ENCODE assay signal across 15 cellular contexts in genomic region chr1:181133441-181133951, GRCh38. TPM values are rescaled to one million over a fixed set of nuclear protein-coding genes. Genes with fewer than 3 reads are reported as not detected.
DNase-seq lines count a peak whose midpoint lies in the region; ATAC-seq and TF ChIP-seq lines count a peak whose summit lies in the region.
"Had no signal": no experiment of that assay in that cellular context is flagged by ENCODE, and none has a peak within 500 bp of the region (broad histone marks: within the 10 kb centered on the region; RNA-seq: fewer than 3 reads in every experiment).

No MANE protein-coding gene starts in this region.

- H3K4me3 ChIP-seq in naive thymus-derived CD4-positive, alpha-beta T cell (ENCODE audit: low read length), result no peak overlapping the region

- no peaks in the 10 kb centered on the region for H3K36me3 Mint-ChIP-seq in stimulated activated naive CD8-positive, alpha-beta T cell treated with anti-CD3 and anti-CD28 coated beads, Interleukin-15, Interleukin-2, amounts not matched to agents 100 ng/mL and 50 ng/mL, for 24 hours (ENCODE audit: low read depth)
- peaks cover 0 to 4% (median 0%) of the 10 kb centered on the region in 5 donors for H3K36me3 Mint-ChIP-seq in naive thymus-derived CD4-positive, alpha-beta T cell
- H3K36me3 Mint-ChIP-seq in activated T-helper 2 cell treated with anti-CD3 and anti-CD28 coated beads, Interferon-gamma antibody, Interleukin-2, Interleukin-4, amounts not matched to agents 10 μg/mL and 5 μg/mL and 100 μg/mL, durations not matched to agents 14 hours and 24 hours and 36 hours (ENCODE audit: low read depth), result no peaks in the 10 kb centered on the region

- intact Hi-C loops in naive thymus-derived CD4-positive, alpha-beta T cell (cut with micrococcal nuclease), result no loop called here
- intact Hi-C loops in activated T-helper 2 cell treated with anti-CD3 and anti-CD28 coated beads, Interferon-gamma antibody, Interleukin-2, Interleukin-4, amounts not matched to agents 10 μg/mL and 5 μg/mL and 100 μg/mL, durations not matched to agents 14 hours and 24 hours and 36 hours (cut with micrococcal nuclease), result no loop called here

- H3K27me3 ChIP-seq in naive thymus-derived CD4-positive, alpha-beta T cell (ENCODE audit: control insufficient read depth in 2 of 2, insufficient read depth in 2 of 2, low read length in 2 of 2), result no peaks in the 10 kb centered on the region

- TF ChIP-seq CTCF in RWPE1 (conservative IDR thresholded peaks at IDR 0.05; ENCODE audit: low read depth), result no peak

- no peaks in the 10 kb centered on the region for H3K27me3 Mint-ChIP-seq in stimulated activated naive CD8-positive, alpha-beta T cell treated with anti-CD3 and anti-CD28 coated beads, Interleukin-15, Interleukin-2, amounts not matched to agents 100 ng/mL and 50 ng/mL, for 24 hours
- H3K27me3 Mint-ChIP-seq in naive thymus-derived CD4-positive, alpha-beta T cell, result peaks cover 0 to 6% (median 4%) of the 10 kb centered on the region in 5 donors
- H3K27me3 Mint-ChIP-seq in activated T-helper 2 cell treated with anti-CD3 and anti-CD28 coated beads, Interferon-gamma antibody, Interleukin-2, Interleukin-4, amounts not matched to agents 10 μg/mL and 5 μg/mL and 100 μg/mL, durations not matched to agents 14 hours and 24 hours and 36 hours (ENCODE audit: low read depth), result no peaks in the 10 kb centered on the region

- H3K4me3 Mint-ChIP-seq in stimulated activated naive CD8-positive, alpha-beta T cell treated with anti-CD3 and anti-CD28 coated beads, Interleukin-15, Interleukin-2, amounts not matched to agents 100 ng/mL and 50 ng/mL, for 24 hours, result no peak overlapping the region
- no peak overlapping the region for H3K4me3 Mint-ChIP-seq in naive thymus-derived CD4-positive, alpha-beta T cell
- H3K4me3 Mint-ChIP-seq in activated T-helper 2 cell treated with anti-CD3 and anti-CD28 coated beads, Interferon-gamma antibody, Interleukin-2, Interleukin-4, amounts not matched to agents 10 μg/mL and 5 μg/mL and 100 μg/mL, durations not matched to agents 14 hours and 24 hours and 36 hours (ENCODE audit: low read depth), result no peak overlapping the region

- peak overlapping the region; percentile 90 for H3K27ac Mint-ChIP-seq in stimulated activated naive CD8-positive, alpha-beta T cell treated with anti-CD3 and anti-CD28 coated beads, Interleukin-15, Interleukin-2, amounts not matched to agents 100 ng/mL and 50 ng/mL, for 24 hours
- H3K27ac Mint-ChIP-seq in naive thymus-derived CD4-positive, alpha-beta T cell, result peak overlapping the region in 1 of 9 donors; percentile 95
- no peak overlapping the region for H3K27ac Mint-ChIP-seq in activated T-helper 2 cell treated with anti-CD3 and anti-CD28 coated beads, Interferon-gamma antibody, Interleukin-2, Interleukin-4, amounts not matched to agents 10 μg/mL and 5 μg/mL and 100 μg/mL, durations not matched to agents 14 hours and 24 hours and 36 hours
- H3K27ac Mint-ChIP-seq: progenitor cell of endocrine pancreas had no signal

- H3K4me1 ChIP-seq in naive thymus-derived CD4-positive, alpha-beta T cell (ENCODE audit: control insufficient read depth in 2 of 2, insufficient read depth in 2 of 2, low read length in 2 of 2), result peaks cover 9% of the 10 kb centered on the region in 2 donors

- no peaks in the 10 kb centered on the region for H3K9me3 ChIP-seq in naive thymus-derived CD4-positive, alpha-beta T cell (ENCODE audit: control insufficient read depth in 2 of 3, low read length in 3 of 3)

- H3K36me3 ChIP-seq in naive thymus-derived CD4-positive, alpha-beta T cell (ENCODE audit: control insufficient read depth in 2 of 3, insufficient read depth in 3 of 3, low read length in 3 of 3), result no peaks in the 10 kb centered on the region

- peaks cover 90% of the 10 kb centered on the region for H3K4me1 Mint-ChIP-seq in stimulated activated naive CD8-positive, alpha-beta T cell treated with anti-CD3 and anti-CD28 coated beads, Interleukin-15, Interleukin-2, amounts not matched to agents 100 ng/mL and 50 ng/mL, for 24 hours (ENCODE audit: low read depth)
- H3K4me1 Mint-ChIP-seq in naive thymus-derived CD4-positive, alpha-beta T cell, result peaks cover 16 to 74% (median 32%) of the 10 kb centered on the region in 7 donors
- peaks cover 68% of the 10 kb centered on the region for H3K4me1 Mint-ChIP-seq in activated T-helper 2 cell treated with anti-CD3 and anti-CD28 coated beads, Interferon-gamma antibody, Interleukin-2, Interleukin-4, amounts not matched to agents 10 μg/mL and 5 μg/mL and 100 μg/mL, durations not matched to agents 14 hours and 24 hours and 36 hours (ENCODE audit: low read depth)

- no peak for ATAC-seq in stimulated activated naive CD8-positive, alpha-beta T cell treated with anti-CD3 and anti-CD28 coated beads, Interleukin-15, Interleukin-2, amounts not matched to agents 100 U/mL and 50 U/mL, for 24 hours
- ATAC-seq in naive thymus-derived CD4-positive, alpha-beta T cell, result no peak
- no peak for ATAC-seq in HG03135 (IDR thresholded peaks at IDR 0.05; ENCODE audit: unreplicated experiment)

- H3K9me3 Mint-ChIP-seq in stimulated activated naive CD8-positive, alpha-beta T cell treated with anti-CD3 and anti-CD28 coated beads, Interleukin-15, Interleukin-2, amounts not matched to agents 100 ng/mL and 50 ng/mL, for 24 hours, result no peaks in the 10 kb centered on the region
- H3K9me3 Mint-ChIP-seq in naive thymus-derived CD4-positive, alpha-beta T cell, result peaks cover 0 to 1% (median 0%) of the 10 kb centered on the region in 11 donors
- H3K9me3 Mint-ChIP-seq in activated T-helper 2 cell treated with anti-CD3 and anti-CD28 coated beads, Interferon-gamma antibody, Interleukin-2, Interleukin-4, amounts not matched to agents 10 μg/mL and 5 μg/mL and 100 μg/mL, durations not matched to agents 14 hours and 24 hours and 36 hours, result no peaks in the 10 kb centered on the region

- CTCF ChIA-PET in RWPE1 (lab: Yijun Ruan, JAX), result interaction anchor here (0.6 kb wide), 1 partner anchor 9 kb away, joined by 3 read pairs; no protein-coding TSS in a partner anchor
- CTCF ChIA-PET in naive thymus-derived CD4-positive, alpha-beta T cell (lab: Charles Lee), result interaction anchor here (0.8 to 2.3 kb wide), 4 partner anchors 8 to 263 kb away, joined by 3 to 8 read pairs (median 4); no protein-coding TSS in a partner anchor

- POLR2A ChIA-PET in RWPE1 (lab: Yijun Ruan, JAX; ENCODE audit: low non-redundant PET), result no interaction called here
- POLR2A ChIA-PET in naive thymus-derived CD4-positive, alpha-beta T cell (lab: Charles Lee), result no interaction called here

- H3K27ac ChIP-seq in RWPE1, result peak overlapping the region; percentile 86
- no peak overlapping the region for H3K27ac ChIP-seq in naive thymus-derived CD4-positive, alpha-beta T cell (ENCODE audit: low read depth, low read length)

- DNase-seq in stimulated activated naive CD8-positive, alpha-beta T cell treated with anti-CD3 and anti-CD28 coated beads, Interleukin-15, Interleukin-2, amounts not matched to agents 100 U/mL and 50 U/mL, for 24 hours, result no peak
- DNase-seq in RWPE1 (ENCODE audit: low spot score) (no peak), islet precursor cell (peak; percentile 79), superior temporal gyrus (ENCODE audit: extremely low spot score) (no peak)
- no peak for DNase-seq in naive thymus-derived CD4-positive, alpha-beta T cell
- DNase-seq in activated T-helper 2 cell treated with anti-CD3 and anti-CD28 coated beads, Interferon-gamma antibody, Interleukin-2, Interleukin-4, amounts not matched to agents 10 μg/mL and 5 μg/mL and 100 μg/mL, durations not matched to agents 14 hours and 24 hours and 36 hours (ENCODE audit: low spot score), result no peak
- DNase-seq: activated CD4-positive, alpha-beta T cell treated with anti-CD3 and anti-CD28 coated beads, Interleukin-2, amount 50 U/mL, for 1 hour; activated naive CD4-positive, alpha-beta T cell; AML-193; caudate nucleus; stimulated activated CD4-positive, alpha-beta T cell treated with anti-CD3 and anti-CD28 coated beads, Interleukin-1b, Interleukin-23, amount 100 ng/mL, for 48 hours; stimulated activated naive CD4-positive, alpha-beta T cell had no signal

RNA-seq across cellular contexts. Expression of gene IER5, which starts 45.0 kb away (rescaled TPM):
- total RNA-seq in naive thymus-derived CD4-positive, alpha-beta T cell, result 10 to 100 TPM; 12.7 to 86.9 (median 46.0) TPM
- polyA plus RNA-seq in naive thymus-derived CD4-positive, alpha-beta T cell, result 1 to 10 TPM; 2.1 to 2.6 TPM
- total RNA-seq in activated T-helper 2 cell treated with anti-CD3 and anti-CD28 coated beads, Interferon-gamma antibody, Interleukin-2, Interleukin-4, amounts not matched to agents 10 μg/mL and 5 μg/mL and 100 μg/mL, durations not matched to agents 14 hours and 24 hours and 36 hours, result 44.3 and 44.6 TPM in 2 replicates
